ENCODE assay signal across 8 cellular contexts in the genomic region with DNA sequence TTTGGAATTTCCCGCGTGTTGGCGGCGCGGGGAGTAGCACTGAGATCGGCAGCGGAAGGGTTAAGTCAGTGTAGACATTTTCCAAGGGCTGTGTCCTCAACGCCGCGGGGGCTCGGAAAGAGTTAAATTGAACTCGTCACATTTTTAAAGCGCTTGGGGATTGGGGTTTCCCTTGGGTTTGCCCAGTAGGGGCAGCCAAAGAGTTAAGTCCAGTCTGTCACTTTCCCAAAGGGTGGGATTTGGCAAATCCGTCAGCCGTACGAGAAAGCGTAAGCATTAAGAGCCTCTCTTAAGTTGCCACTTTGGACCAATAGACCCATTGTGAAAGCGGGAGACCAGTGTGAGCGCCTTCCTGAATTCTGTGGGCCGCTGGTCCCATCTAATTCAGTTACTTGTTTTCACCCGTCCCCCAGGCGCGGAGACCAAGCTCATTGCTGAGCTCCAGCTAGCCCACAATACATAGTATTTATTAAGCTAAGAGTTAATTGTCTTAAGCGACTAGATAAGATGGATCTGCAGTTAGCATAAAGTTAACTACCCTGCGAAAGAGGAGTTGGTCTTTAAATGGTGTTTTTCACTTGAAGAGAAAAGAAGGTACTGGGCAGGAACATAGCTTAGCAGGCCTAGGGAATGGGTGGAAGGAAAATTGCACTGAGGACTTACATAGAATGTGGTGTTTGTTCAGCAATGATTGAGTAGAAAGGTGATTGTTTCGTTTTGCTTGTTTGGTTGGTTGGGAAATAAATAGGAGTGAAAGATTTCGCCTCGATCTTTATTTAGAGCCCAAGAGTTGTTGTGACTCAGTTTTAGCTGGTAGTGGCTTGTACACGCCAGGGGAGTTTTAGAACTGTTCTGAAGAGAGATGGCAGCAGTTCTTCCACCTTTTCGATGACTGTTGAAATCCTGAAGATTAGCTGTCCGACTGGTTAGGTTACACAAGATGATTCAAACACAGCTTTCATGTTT. TPM values are rescaled to one million over a fixed set of nuclear protein-coding genes. Genes with fewer than 3 reads are reported as not detected.
DNase-seq lines count a peak whose midpoint lies in the region; ATAC-seq and TF ChIP-seq lines count a peak whose summit lies in the region.

No MANE protein-coding gene starts in this region.

- TF ChIP-seq CTCF in OCI-LY7 (conservative IDR thresholded peaks at IDR 0.05; ENCODE audit: low read length) (no peak), glutamatergic neuron (IDR thresholded peaks at IDR 0.05; ENCODE audit: partially characterized antibody, unreplicated experiment) (no peak)

- peak overlapping the region; percentile 31 for H3K27ac ChIP-seq in OCI-LY7 (ENCODE audit: low read depth, low read length, poor library complexity, severe bottlenecking)

- H3K36me3 ChIP-seq in OCI-LY7 (ENCODE audit: insufficient read depth, low read length): peaks cover 25% of the 10 kb centered on the region

- no peaks in the 10 kb centered on the region for H3K9me3 Mint-ChIP-seq in activated naive CD8-positive, alpha-beta T cell treated with anti-CD3 and anti-CD28 coated beads, Interleukin-2, amount 50 U/mL, for 24 hours
- no peaks in the 10 kb centered on the region for H3K9me3 Mint-ChIP-seq in glutamatergic neuron (ENCODE audit: unreplicated experiment)

- DNase-seq in NCI-H82 (lab: John Stamatoyannopoulos, UW) (peak; percentile 49), NCI-H82 treated with DMSO at 0.1 percent for 48 hours (lab: John Stamatoyannopoulos, UW; ENCODE audit: unreplicated experiment) (no peak), OCI-LY7 (ENCODE audit: low spot score) (peak; percentile 36), glutamatergic neuron (peak; percentile 28), nucleus accumbens (lab: John Stamatoyannopoulos, UW) (peak in 35 of 56 donors; percentile 6 to 62 (median 34)), cortex of kidney (lab: John Stamatoyannopoulos, UW) (no peak)
- DNase-seq in activated naive CD8-positive, alpha-beta T cell treated with anti-CD3 and anti-CD28 coated beads, Interleukin-2, amount 50 U/mL, for 24 hours: no peak

- H3K4me3 Mint-ChIP-seq in activated naive CD8-positive, alpha-beta T cell treated with anti-CD3 and anti-CD28 coated beads, Interleukin-2, amount 50 U/mL, for 24 hours: peak overlapping the region; percentile 83
- H3K4me3 Mint-ChIP-seq in glutamatergic neuron (ENCODE audit: unreplicated experiment): peak overlapping the region; percentile 92

- H3K27me3 Mint-ChIP-seq in activated naive CD8-positive, alpha-beta T cell treated with anti-CD3 and anti-CD28 coated beads, Interleukin-2, amount 50 U/mL, for 24 hours: no peaks in the 10 kb centered on the region
- H3K27me3 Mint-ChIP-seq in glutamatergic neuron (ENCODE audit: unreplicated experiment): peaks cover 2% of the 10 kb centered on the region

- peaks cover 18% of the 10 kb centered on the region for H3K36me3 Mint-ChIP-seq in activated naive CD8-positive, alpha-beta T cell treated with anti-CD3 and anti-CD28 coated beads, Interleukin-2, amount 50 U/mL, for 24 hours (ENCODE audit: low read depth)
- no peaks in the 10 kb centered on the region for H3K36me3 Mint-ChIP-seq in glutamatergic neuron (ENCODE audit: unreplicated experiment)

- peak; percentile 26 for ATAC-seq in HG02870 (IDR thresholded peaks at IDR 0.05; ENCODE audit: unreplicated experiment)
- ATAC-seq in activated naive CD8-positive, alpha-beta T cell treated with anti-CD3 and anti-CD28 coated beads, Interleukin-2, amount 50 U/mL, for 24 hours: peak; percentile 17

- CTCF ChIA-PET in OCI-LY7 (lab: Charles Lee; ENCODE audit: unreplicated experiment): interaction anchor here (1.2 kb wide), 1 partner anchor 64 kb away, joined by 3 read pairs; the partner anchor contains the start of gene EDEM1

- H3K4me1 Mint-ChIP-seq in activated naive CD8-positive, alpha-beta T cell treated with anti-CD3 and anti-CD28 coated beads, Interleukin-2, amount 50 U/mL, for 24 hours: peaks cover 48% of the 10 kb centered on the region
- H3K4me1 Mint-ChIP-seq in glutamatergic neuron (ENCODE audit: low read depth, unreplicated experiment): peaks cover 6% of the 10 kb centered on the region

- peaks cover 27% of the 10 kb centered on the region for H3K4me1 ChIP-seq in OCI-LY7 (ENCODE audit: insufficient read depth, low read length, poor library complexity, severe bottlenecking)

- POLR2A ChIA-PET in OCI-LY7 (lab: Charles Lee): interaction anchor here (0.6 to 7.5 kb wide), 17 partner anchors 9 to 1285 kb away, joined by 3 to 52 read pairs (median 4); partner anchors contain the start of gene EDEM1

- H3K4me3 ChIP-seq in OCI-LY7 (ENCODE audit: low read depth, low read length, poor library complexity, severe bottlenecking): peak overlapping the region; percentile 99

- H3K9me2 ChIP-seq in OCI-LY7 (ENCODE audit: insufficient read depth, low read length): no peaks in the 10 kb centered on the region

- intact Hi-C loops in OCI-LY7 (cut with micrococcal nuclease; ENCODE audit: unreplicated experiment): loop anchor here (1.0 kb wide), 2 partner anchors 64 to 67 kb away; partner anchors contain the start of gene EDEM1

- peak overlapping the region; percentile 88 for H3K27ac Mint-ChIP-seq in activated naive CD8-positive, alpha-beta T cell treated with anti-CD3 and anti-CD28 coated beads, Interleukin-2, amount 50 U/mL, for 24 hours
- H3K27ac Mint-ChIP-seq in glutamatergic neuron (ENCODE audit: unreplicated experiment): peak overlapping the region; percentile 84

- peaks cover 59% of the 10 kb centered on the region for H3K79me2 ChIP-seq in OCI-LY7 (ENCODE audit: insufficient read depth, low read depth, low read length)

- no peaks in the 10 kb centered on the region for H3K9me3 ChIP-seq in OCI-LY7 (ENCODE audit: low read length)

- no peak overlapping the region for H2AFZ ChIP-seq in OCI-LY7 (ENCODE audit: low read length)

- no TSS peak for BruUV-seq in OCI-LY7 (replicated peaks; lab: Mats Ljungman, UMichigan)

- peak overlapping the region; percentile 85 for H3K4me2 ChIP-seq in OCI-LY7 (ENCODE audit: low read length)

- peaks cover 25% of the 10 kb centered on the region for H4K20me1 ChIP-seq in OCI-LY7 (ENCODE audit: insufficient read depth, low read length)

RNA-seq across cellular contexts. Expression of gene ARL8B, which starts 0.9 kb away (rescaled TPM):
- 20.1 and 27.1 TPM in 2 replicates for total RNA-seq in OCI-LY7 (2014; rRNA removed; shearing (Covaris generic))
- total RNA-seq in OCI-LY7 (2022): 50.7 and 60.4 TPM in 2 replicates
- 33.9 TPM for total RNA-seq in glutamatergic neuron (ENCODE audit: unreplicated experiment)

Comparison
In these comparisons a context has a peak if more than half of its experiments do, and no peak if none do; other contexts are left out.
1. DNase-seq: peak in NCI-H82 (single experiment), OCI-LY7 (single experiment), glutamatergic neuron (single experiment) and nucleus accumbens (35 of 56); none in NCI-H82 treated with DMSO at 0.1 percent for 48 hours (single experiment), activated naive CD8-positive, alpha-beta T cell treated with anti-CD3 and anti-CD28 coated beads, Interleukin-2, amount 50 U/mL, for 24 hours (single experiment) and cortex of kidney (single experiment).